8 cellular contexts compared by ENCODE assay signal in genomic region chr14:93970967-93971634, GRCh38. TPM values are rescaled to one million over a fixed set of nuclear protein-coding genes. Genes with fewer than 3 reads are reported as not detected.
DNase-seq lines count a peak whose midpoint lies in the region; ATAC-seq and TF ChIP-seq lines count a peak whose summit lies in the region.

No MANE protein-coding gene starts in this region.

- peaks cover 28 to 32% of the 10 kb centered on the region in 2 donors for H3K4me1 Mint-ChIP-seq in effector memory CD8-positive, alpha-beta T cell (ENCODE audit: low read depth in 2 of 2)

- DNase-seq in left ventricle myocardium inferior = no peak
- DNase-seq in cardiac septum (ENCODE audit: low spot score) = no peak
- peak in 1 of 2 experiments; percentile 59 for DNase-seq in SJCRH30
- peak; percentile 32 to 47 (median 33) for DNase-seq in effector memory CD8-positive, alpha-beta T cell
- peak; percentile 62 for DNase-seq in stimulated activated CD4-positive, alpha-beta T cell treated with anti-CD3 and anti-CD28 coated beads, Interleukin-4, amount 100 ng/mL, for 1 hour
- no peak for DNase-seq in NCI-H1048 (lab: John Stamatoyannopoulos, UW)
- DNase-seq in mesenteric fat pad (ENCODE audit: low spot score) = no peak

- H3K27ac ChIP-seq in left ventricle myocardium inferior (replicated peaks) = peak overlapping the region; percentile 89
- H3K27ac ChIP-seq in SJCRH30 = no peak overlapping the region

- intact Hi-C loops in left ventricle myocardium inferior (cut with micrococcal nuclease) (no loop called here), cardiac septum (cut with DNase I) (no loop called here)

- H3K36me3 Mint-ChIP-seq in effector memory CD8-positive, alpha-beta T cell (ENCODE audit: insufficient read depth) = no peaks in the 10 kb centered on the region

- ATAC-seq in HG03045 (IDR thresholded peaks at IDR 0.05; ENCODE audit: unreplicated experiment) = peak; percentile 40
- peak; percentile 70 for ATAC-seq in effector memory CD8-positive, alpha-beta T cell (replicated peaks)

- H3K9me3 ChIP-seq in left ventricle myocardium inferior (replicated peaks) (no peaks in the 10 kb centered on the region), SJCRH30 (replicated peaks) (no peaks in the 10 kb centered on the region)

- peaks cover 4% of the 10 kb centered on the region for H3K36me3 ChIP-seq in left ventricle myocardium inferior
- H3K36me3 ChIP-seq in SJCRH30 = no peaks in the 10 kb centered on the region

- H3K27me3 ChIP-seq in left ventricle myocardium inferior (ENCODE audit: low read depth) (no peaks in the 10 kb centered on the region), SJCRH30 (no peaks in the 10 kb centered on the region)

- TF ChIP-seq CTCF in left ventricle myocardium inferior (IDR thresholded peaks at IDR 0.05; ENCODE audit: borderline replicate concordance) = no peak

- H3K27ac Mint-ChIP-seq in effector memory CD8-positive, alpha-beta T cell = peak overlapping the region; percentile 90 to 94

- H3K4me3 Mint-ChIP-seq in effector memory CD8-positive, alpha-beta T cell = peak overlapping the region; percentile 87 to 89

- no peaks in the 10 kb centered on the region for H3K27me3 Mint-ChIP-seq in effector memory CD8-positive, alpha-beta T cell

- peak overlapping the region; percentile 67 for H3K4me3 ChIP-seq in left ventricle myocardium inferior
- H3K4me3 ChIP-seq in SJCRH30 = peak overlapping the region; percentile 8; the same call in 1 of the 2 replicates

- H3K4me1 ChIP-seq in left ventricle myocardium inferior = peaks cover 82% of the 10 kb centered on the region
- peaks cover 32% of the 10 kb centered on the region for H3K4me1 ChIP-seq in SJCRH30

- H3K9me3 Mint-ChIP-seq in effector memory CD8-positive, alpha-beta T cell = no peaks in the 10 kb centered on the region

RNA-seq across cellular contexts. Expression of gene ASB2, which starts 5.3 kb away (rescaled TPM):
- total RNA-seq in left ventricle myocardium inferior (251 TPM), cardiac septum (156 TPM), mesenteric fat pad (1.2 TPM)
- total RNA-seq in SJCRH30 (2014; rRNA removed; shearing (Covaris generic)) = 2.3 and 2.4 TPM in 2 replicates

RNA-seq across cellular contexts. Expression of gene CCDC197, which starts 26.0 kb away (rescaled TPM):
- total RNA-seq in left ventricle myocardium inferior (1.2 TPM), cardiac septum (3.4 TPM), mesenteric fat pad (not detected)
- total RNA-seq in SJCRH30 (2014; rRNA removed; shearing (Covaris generic)) = not detected in 2 replicates

RNA-seq across cellular contexts. Expression of gene FAM181A, which starts 44.0 kb away (rescaled TPM):
- total RNA-seq in left ventricle myocardium inferior (not detected), cardiac septum (not detected), mesenteric fat pad (not detected)
- total RNA-seq in SJCRH30 (2014; rRNA removed; shearing (Covaris generic)) = not detected in 2 replicates

RNA-seq across cellular contexts. Expression of gene OTUB2, which starts 55.0 kb away (rescaled TPM):
- 0.27 TPM for total RNA-seq in left ventricle myocardium inferior
- 0.30 TPM for total RNA-seq in cardiac septum
- 0.51 and 0.55 TPM in 2 replicates for total RNA-seq in SJCRH30 (2014; rRNA removed; shearing (Covaris generic))
- 1.2 TPM for total RNA-seq in mesenteric fat pad

Comparison
In these comparisons a context has a peak if more than half of its experiments do, and no peak if none do; other contexts are left out.
1. DNase-seq: peak in effector memory CD8-positive, alpha-beta T cell (3 of 3) and stimulated activated CD4-positive, alpha-beta T cell treated with anti-CD3 and anti-CD28 coated beads, Interleukin-4, amount 100 ng/mL, for 1 hour (single experiment); none in left ventricle myocardium inferior (single experiment), cardiac septum (single experiment), NCI-H1048 (single experiment) and mesenteric fat pad (single experiment).
2. RNA of gene ASB2, which starts 5.3 kb away (total RNA-seq): 251 TPM in left ventricle myocardium inferior (single experiment) and 156 TPM in cardiac septum (single experiment); 2.3 to 2.4 TPM in SJCRH30 and 1.2 TPM in mesenteric fat pad (single experiment); every median in the first group is over 10 times any median in the second.